ENCODE assay signal across 14 cellular contexts in genomic region chr22:47033648-47034000, GRCh38.
"Had no signal": no experiment of that assay in that cellular context is flagged by ENCODE, and none has a peak within 500 bp of the region (broad histone marks: within the 10 kb centered on the region; RNA-seq: fewer than 3 reads in every experiment).

No MANE protein-coding gene starts in this region.

- H3K4me1 Mint-ChIP-seq: nephron had no signal

- H3K27me3 Mint-ChIP-seq: dendritic cell treated with granulocyte-macrophage colony-stimulating factor and Interleukin-4, amounts not matched to agents 40 ng/mL and 50 ng/mL, for 4 days; effector memory CD8-positive, alpha-beta T cell had no signal

- ATAC-seq: effector memory CD8-positive, alpha-beta T cell; stimulated activated naive CD8-positive, alpha-beta T cell treated with anti-CD3 and anti-CD28 coated beads, Interleukin-15, Interleukin-2, amounts not matched to agents 100 U/mL and 50 U/mL, for 24 hours had no signal

- H3K9me3 ChIP-seq: testis, uterus had no signal

- H3K4me3 Mint-ChIP-seq: activated naive CD4-positive, alpha-beta T cell treated with anti-CD3 and anti-CD28 coated beads for 36 hours; dendritic cell treated with granulocyte-macrophage colony-stimulating factor and Interleukin-4, amounts not matched to agents 40 ng/mL and 50 ng/mL, for 4 days; effector memory CD8-positive, alpha-beta T cell; immature natural killer cell; nephron had no signal

- H3K9me3 Mint-ChIP-seq: activated naive CD4-positive, alpha-beta T cell treated with anti-CD3 and anti-CD28 coated beads for 36 hours; dendritic cell treated with granulocyte-macrophage colony-stimulating factor and Interleukin-4, amounts not matched to agents 40 ng/mL and 50 ng/mL, for 4 days; effector memory CD8-positive, alpha-beta T cell; immature natural killer cell; nephron had no signal

- H3K36me3 ChIP-seq: uterus had no signal

- H3K27me3 ChIP-seq: testis, uterus had no signal

- H3K4me3 ChIP-seq: testis, uterus had no signal

- H3K27ac Mint-ChIP-seq: activated naive CD4-positive, alpha-beta T cell treated with anti-CD3 and anti-CD28 coated beads for 36 hours; immature natural killer cell had no signal

- H3K27ac ChIP-seq: uterus, VCaP had no signal

- DNase-seq: activated CD4-positive, alpha-beta T cell treated with anti-CD3 and anti-CD28 coated beads for 4 hours; activated naive CD4-positive, alpha-beta T cell treated with anti-CD3 and anti-CD28 coated beads for 36 hours; effector memory CD8-positive, alpha-beta T cell; hypothalamus; immature natural killer cell; mesenchymal stem cell; stimulated activated CD4-positive, alpha-beta T cell treated with anti-CD3 and anti-CD28 coated beads, Interleukin-2, amount 100 ng/mL, for 48 hours; stimulated activated naive CD8-positive, alpha-beta T cell treated with anti-CD3 and anti-CD28 coated beads, Interleukin-15, Interleukin-2, amounts not matched to agents 100 U/mL and 50 U/mL, for 24 hours; T1000; uterus had no signal
